ENCODE assay signal across 9 cellular contexts in genomic region chr6:149494809-149495208, GRCh38. TPM values are rescaled to one million over a fixed set of nuclear protein-coding genes. Genes with fewer than 3 reads are reported as not detected.
DNase-seq lines count a peak whose midpoint lies in the region; ATAC-seq and TF ChIP-seq lines count a peak whose summit lies in the region.
"Not testable (repeated sequence)": the region's sequence is repeated elsewhere in the genome, so short reads cannot be mapped to it uniquely, and the experiment has no call there.
"Had no signal": no experiment of that assay in that cellular context is flagged by ENCODE, and none has a peak within 500 bp of the region (broad histone marks: within the 10 kb centered on the region; RNA-seq: fewer than 3 reads in every experiment).

No MANE protein-coding gene starts in this region.

- TF ChIP-seq CTCF in GM12865 (IDR thresholded peaks at IDR 0.05; ENCODE audit: insufficient read depth, low read depth, low read length, missing control alignments); mammary epithelial cell (conservative IDR thresholded peaks at IDR 0.05 in 1 of 2, IDR thresholded peaks at IDR 0.05 in 1 of 2; ENCODE audit: extremely low read depth in 1 of 2, insufficient read depth in 1 of 2, low read depth in 1 of 2, low read length in 2 of 2): not testable (repeated sequence)

- not testable (repeated sequence) for H4K20me1 ChIP-seq in mammary epithelial cell (ENCODE audit: insufficient read depth, low read length)

- DNase-seq in GM12865 (ENCODE audit: low read depth), result peak; percentile 86
- peak; percentile 60 for DNase-seq in T follicular helper cell (ENCODE audit: low read depth)
- DNase-seq in activated CD8-positive, alpha-beta memory T cell treated with anti-CD3 and anti-CD28 coated beads, Interleukin-2, amount 50 U/mL, for 4 hours, result peak; percentile 50
- DNase-seq in mammary epithelial cell, result peak; percentile 47

- H3K27ac Mint-ChIP-seq in stimulated activated memory B cell treated with anti-CD40 and anti-IgM and Interleukin-4, amounts not matched to agents 10 μg/mL and 1 μg/mL and 100 μg/mL, for 72 hours, result peak overlapping the region; percentile 91

- not testable (repeated sequence) for H3K36me3 ChIP-seq in mammary epithelial cell (ENCODE audit: insufficient read depth, low read length)

- WGBS in mammary epithelial cell (ENCODE audit: low coverage, missing lambda C conversion rate), result 89% methylated on average over 4 of the region's 4 CpGs

- not testable (repeated sequence) for H3K27me3 ChIP-seq in mammary epithelial cell (ENCODE audit: insufficient read depth, low read length)

- peaks cover 70% of the 10 kb centered on the region for H3K4me1 Mint-ChIP-seq in stimulated activated memory B cell treated with anti-CD40 and anti-IgM and Interleukin-4, amounts not matched to agents 10 μg/mL and 1 μg/mL and 100 μg/mL, for 72 hours

- dilution Hi-C loops in mammary epithelial cell (cut with HindIII; ENCODE audit: low sequenced_read_pairs), result not testable (repeated sequence)

- not testable (repeated sequence) for H3K4me1 ChIP-seq in mammary epithelial cell (ENCODE audit: insufficient read depth, low read length)

- H3K4me3 ChIP-seq in GM12865 (ENCODE audit: low read depth, low read length), result peak overlapping the region; percentile 13; the same call in 1 of the 2 replicates
- not testable (repeated sequence) for H3K4me3 ChIP-seq in mammary epithelial cell (replicated peaks in 1 of 3; ENCODE audit: insufficient read depth in 1 of 3, low read depth in 2 of 3, low read length in 3 of 3)

- not testable (repeated sequence) for BruUV-seq in mammary epithelial cell (replicated peaks; lab: Mats Ljungman, UMichigan)

- not testable (repeated sequence) for H3K27ac ChIP-seq in mammary epithelial cell (ENCODE audit: insufficient read depth, low read depth, low read length)

- H3K27me3 Mint-ChIP-seq in stimulated activated memory B cell treated with anti-CD40 and anti-IgM and Interleukin-4, amounts not matched to agents 10 μg/mL and 1 μg/mL and 100 μg/mL, for 72 hours, result not testable (repeated sequence)

- H3K9ac ChIP-seq in mammary epithelial cell (ENCODE audit: insufficient read depth, low read length), result not testable (repeated sequence)

- H3K4me2 ChIP-seq in mammary epithelial cell (ENCODE audit: insufficient read depth, low read depth, low read length), result not testable (repeated sequence)

- H3K36me3 Mint-ChIP-seq in stimulated activated memory B cell treated with anti-CD40 and anti-IgM and Interleukin-4, amounts not matched to agents 10 μg/mL and 1 μg/mL and 100 μg/mL, for 72 hours, result not testable (repeated sequence)

- CTCF ChIA-PET in mammary epithelial cell (lab: Charles Lee; ENCODE audit: low non-redundant PET), result not testable (repeated sequence)

- H3K9me3 ChIP-seq in mammary epithelial cell (replicated peaks; ENCODE audit: insufficient read depth, low read length), result not testable (repeated sequence)

- not testable (repeated sequence) for H3K79me2 ChIP-seq in mammary epithelial cell (ENCODE audit: insufficient read depth, low read length)

- H3K9me3 Mint-ChIP-seq in stimulated activated memory B cell treated with anti-CD40 and anti-IgM and Interleukin-4, amounts not matched to agents 10 μg/mL and 1 μg/mL and 100 μg/mL, for 72 hours, result not testable (repeated sequence)

- in situ Hi-C loops in mammary epithelial cell (cut with MboI; ENCODE audit: low sequenced_read_pairs in 2 of 2), result not testable (repeated sequence)

- ATAC-seq in GM19372 (IDR thresholded peaks at IDR 0.05; ENCODE audit: low read depth, unreplicated experiment) (peak; percentile 74), HG02642 (IDR thresholded peaks at IDR 0.05; ENCODE audit: poor library complexity, unreplicated experiment) (peak; percentile 76), HG03342 (IDR thresholded peaks at IDR 0.05; ENCODE audit: unreplicated experiment) (peak; percentile 79)
- ATAC-seq in stimulated activated memory B cell treated with anti-CD40 and anti-IgM and Interleukin-4, amounts not matched to agents 10 μg/mL and 1 μg/mL and 100 μg/mL, for 72 hours, result peak; percentile 89

- H2AFZ ChIP-seq in mammary epithelial cell (ENCODE audit: low read depth, low read length), result not testable (repeated sequence)

- intact Hi-C loops in mammary epithelial cell (cut with micrococcal nuclease), result not testable (repeated sequence)

- H3K4me3 Mint-ChIP-seq in stimulated activated memory B cell treated with anti-CD40 and anti-IgM and Interleukin-4, amounts not matched to agents 10 μg/mL and 1 μg/mL and 100 μg/mL, for 72 hours, result peak overlapping the region; percentile 65

RNA-seq across cellular contexts. Expression of gene ZC3H12D, which starts 10.0 kb away (rescaled TPM):
- under 1 TPM; 0.16 to 0.17 TPM for total RNA-seq in mammary epithelial cell
- 0.01 TPM for polyA plus RNA-seq in mammary epithelial cell
- not detected for polyA minus RNA-seq in mammary epithelial cell
- total RNA-seq: endothelial cell of umbilical vein had no signal

RNA-seq across cellular contexts. Expression of gene PPIL4, which starts 51.0 kb away (rescaled TPM):
- 10 to 100 TPM; 18.7 to 28.8 TPM for total RNA-seq in mammary epithelial cell
- polyA plus RNA-seq in mammary epithelial cell, result 3.6 TPM
- polyA minus RNA-seq in mammary epithelial cell, result 7.3 TPM
